Comparison of ENCODE assay signal across 15 cellular contexts in genomic region chr17:46169913-46170312, GRCh38.
"Had no signal": no experiment of that assay in that cellular context is flagged by ENCODE, and none has a peak within 500 bp of the region (broad histone marks: within the 10 kb centered on the region; RNA-seq: fewer than 3 reads in every experiment).

No MANE protein-coding gene starts in this region.

- H3K27me3 ChIP-seq: brain microvascular endothelial cell, sigmoid colon, stomach, thyroid gland, uterus had no signal

- H3K36me3 ChIP-seq: uterus had no signal

- H3K4me3 ChIP-seq: lower lobe of right lung, sigmoid colon, stomach, thyroid gland, uterus had no signal

- H3K9me3 Mint-ChIP-seq: activated T-helper 2 cell treated with anti-CD3 and anti-CD28 coated beads, Interferon-gamma antibody, Interleukin-2, Interleukin-4, amounts not matched to agents 10 μg/mL and 5 μg/mL and 100 μg/mL, durations not matched to agents 14 hours and 24 hours and 36 hours; mesothelial cell of epicardium had no signal

- DNase-seq: activated CD4-positive, alpha-beta T cell treated with anti-CD3 and anti-CD28 coated beads, Interleukin-2, amount 50 U/mL, for 4 hours; activated CD8-positive, alpha-beta memory T cell treated with anti-CD3 and anti-CD28 coated beads, Interleukin-2, amount 50 U/mL, for 4 hours; activated naive CD4-positive, alpha-beta T cell treated with anti-CD3 and anti-CD28 coated beads, Interleukin-2, amount 50 U/mL, for 16 hours; amygdala; brain microvascular endothelial cell; hippocampal formation; lower lobe of right lung; sigmoid colon; stimulated activated CD4-positive, alpha-beta T cell treated with anti-CD3 and anti-CD28 coated beads, Interleukin-2, amount 100 ng/mL, for 48 hours; stomach; uterus had no signal

- H3K4me3 Mint-ChIP-seq: mesothelial cell of epicardium had no signal

- ATAC-seq: lower lobe of right lung, SK-N-SH treated with all-trans-retinoic acid at 6 μM for 48 hours had no signal

- H3K9me3 ChIP-seq: lower lobe of right lung, sigmoid colon, stomach, thyroid gland, uterus had no signal

- H3K27ac ChIP-seq: brain microvascular endothelial cell, lower lobe of right lung, sigmoid colon, stomach, thyroid gland, uterus had no signal
